In the genomic region with DNA sequence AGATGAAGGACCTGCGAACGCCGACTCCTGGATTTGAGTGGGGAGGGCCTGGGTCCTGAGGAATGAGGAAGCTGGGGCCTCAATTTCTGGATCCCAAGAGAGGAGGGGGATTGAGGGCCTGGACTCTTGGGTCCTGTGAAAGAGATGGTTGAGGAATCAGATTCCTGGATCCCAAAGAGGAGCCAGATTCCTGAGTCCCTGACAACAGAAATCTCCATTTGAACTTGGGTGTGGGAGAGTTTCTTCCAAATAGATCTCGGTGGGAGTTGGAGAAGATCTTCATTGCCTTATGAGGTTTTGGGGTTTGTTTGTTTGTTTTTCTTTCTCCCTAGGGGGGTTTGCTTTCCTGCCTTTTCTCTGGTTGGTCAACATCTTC, we compare ENCODE assay signal across 7 cellular contexts. TPM values are rescaled to one million over a fixed set of nuclear protein-coding genes. Genes with fewer than 3 reads are reported as not detected.
A peak's percentile ranks its signal among the peaks of the same experiment; 100 is the strongest.
DNase-seq lines count a peak whose midpoint lies in the region; ATAC-seq, FAIRE-seq and TF ChIP-seq lines count a peak whose summit lies in the region.

No MANE protein-coding gene starts in this region.

- H3K27me3 ChIP-seq in IMR-90 (ENCODE audit: control insufficient read depth, insufficient read depth, low read length) = no peaks in the 10 kb centered on the region

- dilution Hi-C loops in IMR-90 (cut with HindIII; ENCODE audit: low sequenced_read_pairs, unreplicated experiment) = no loop called here

- no peak for TF ChIP-seq RAD21 in IMR-90 (IDR thresholded peaks at IDR 0.05; ENCODE audit: low read length)

- H3K9me3 Mint-ChIP-seq in activated naive CD8-positive, alpha-beta T cell treated with anti-CD3 and anti-CD28 coated beads, Interleukin-2, amount 50 U/mL, for 24 hours = no peaks in the 10 kb centered on the region

- FAIRE-seq in kidney (lab: Jason Lieb, UNC) = no peak

- H3K9me3 ChIP-seq in IMR-90 (ENCODE audit: control insufficient read depth, insufficient read depth, low read length) (no peaks in the 10 kb centered on the region), kidney (ENCODE audit: control insufficient read depth in 1 of 2, low read length in 2 of 2) (no peaks in the 10 kb centered on the region)

- intact Hi-C loops in IMR-90 (cut with micrococcal nuclease) = no loop called here
- intact Hi-C loops in kidney (cut with DNase I) = no loop called here

- peaks cover 7% of the 10 kb centered on the region; the same call in 1 of the 2 replicates for H3K9me1 ChIP-seq in IMR-90 (ENCODE audit: insufficient read depth, low read length)

- H2BK5ac ChIP-seq in IMR-90 (ENCODE audit: low read depth, low read length, poor library complexity, severe bottlenecking) = no peak overlapping the region

- H3K79me1 ChIP-seq in IMR-90 (ENCODE audit: low read depth in 1 of 2, low read length in 2 of 2) = peaks cover 5 to 50% of the 10 kb centered on the region in 2 experiments; a peak in 3 of 4 replicates

- peaks cover 20% of the 10 kb centered on the region for H3K36me3 Mint-ChIP-seq in activated naive CD8-positive, alpha-beta T cell treated with anti-CD3 and anti-CD28 coated beads, Interleukin-2, amount 50 U/mL, for 24 hours (ENCODE audit: low read depth)

- H2BK120ac ChIP-seq in IMR-90 (ENCODE audit: low read depth, low read length) = no peak overlapping the region

- H3K56ac ChIP-seq in IMR-90 (ENCODE audit: extremely low read depth, insufficient read depth, low read length) = peak overlapping the region; percentile 81; the same call in 1 of the 2 replicates

- no peaks in the 10 kb centered on the region for H4K20me1 ChIP-seq in IMR-90 (ENCODE audit: insufficient read depth, low read length)

- no peaks in the 10 kb centered on the region for H3K27me3 Mint-ChIP-seq in activated naive CD8-positive, alpha-beta T cell treated with anti-CD3 and anti-CD28 coated beads, Interleukin-2, amount 50 U/mL, for 24 hours

- no peak for TF ChIP-seq POLR2A in IMR-90 (IDR thresholded peaks at IDR 0.05; ENCODE audit: low read depth, low read length)

- peak overlapping the region; percentile 81 for H3K4me2 ChIP-seq in IMR-90 (ENCODE audit: low read depth, low read length)

- peak overlapping the region; percentile 85 for H3K9ac ChIP-seq in IMR-90 (ENCODE audit: low read depth, low read length)
- H3K9ac ChIP-seq in kidney (ENCODE audit: low read length in 2 of 2) = peak overlapping the region; percentile 63 to 98

- peak overlapping the region; percentile 78 for H2AK5ac ChIP-seq in IMR-90 (ENCODE audit: low read depth, low read length)

- H2BK15ac ChIP-seq in IMR-90 (ENCODE audit: low read depth, low read length) = no peak overlapping the region

- TF ChIP-seq CTCF in IMR-90 (conservative IDR thresholded peaks at IDR 0.05; ENCODE audit: low read depth, low read length) (no peak), kidney (IDR thresholded peaks at IDR 0.05; ENCODE audit: borderline replicate concordance, extremely low read depth, insufficient read depth) (no peak)

- H3K4me1 Mint-ChIP-seq in activated naive CD8-positive, alpha-beta T cell treated with anti-CD3 and anti-CD28 coated beads, Interleukin-2, amount 50 U/mL, for 24 hours = peaks cover 60% of the 10 kb centered on the region

- no peak for ATAC-seq in IMR-90 (ENCODE audit: low read depth)
- no peak for ATAC-seq in activated naive CD8-positive, alpha-beta T cell treated with anti-CD3 and anti-CD28 coated beads, Interleukin-2, amount 50 U/mL, for 24 hours
- ATAC-seq in GM19455 (IDR thresholded peaks at IDR 0.05; ENCODE audit: unreplicated experiment) = no peak

- H3K18ac ChIP-seq in IMR-90 (ENCODE audit: low read depth, low read length) = no peak overlapping the region

- CTCF ChIA-PET in IMR-90 (lab: Yijun Ruan, JAX) = interaction anchor here (1.4 kb wide), 1 partner anchor 185 kb away, joined by 3 read pairs; no protein-coding TSS in a partner anchor

- H3K4me1 ChIP-seq in IMR-90 (ENCODE audit: control insufficient read depth, insufficient read depth, low read length) (peaks cover 3% of the 10 kb centered on the region; the same call in 1 of the 2 replicates), kidney (ENCODE audit: control insufficient read depth in 1 of 2, insufficient read depth in 1 of 2, low read depth in 1 of 2, low read length in 2 of 2) (peaks cover 9 to 18% of the 10 kb centered on the region in 2 donors)

- no peak overlapping the region for H3K23ac ChIP-seq in IMR-90 (ENCODE audit: low read depth, low read length)

- no TSS peak for BruUV-seq in IMR-90 (replicated peaks; lab: Mats Ljungman, UMichigan)

- in situ Hi-C loops in IMR-90 (cut with MboI; ENCODE audit: low sequenced_read_pairs) = no loop called here

- H3K27ac ChIP-seq in IMR-90 (ENCODE audit: insufficient read depth, low read length) (peak overlapping the region; percentile 69), kidney (ENCODE audit: low read depth in 2 of 2, low read length in 2 of 2) (peak overlapping the region in 1 of 2 donors; percentile 79), substantia nigra (ENCODE audit: low read depth, low read length, poor library complexity, severe bottlenecking) (peak overlapping the region; percentile 72)

- no peak overlapping the region for H4K5ac ChIP-seq in IMR-90 (ENCODE audit: low read depth, low read length)

- H3K4ac ChIP-seq in IMR-90 (ENCODE audit: low read depth, low read length) = peak overlapping the region; percentile 82; the same call in 1 of the 2 replicates

- no peak overlapping the region for H2BK20ac ChIP-seq in IMR-90 (ENCODE audit: low read depth, low read length)

- peak overlapping the region; percentile 97 for H3K4me3 Mint-ChIP-seq in activated naive CD8-positive, alpha-beta T cell treated with anti-CD3 and anti-CD28 coated beads, Interleukin-2, amount 50 U/mL, for 24 hours

- H2AFZ ChIP-seq in IMR-90 (replicated peaks; ENCODE audit: low read length, poor library complexity) = peak overlapping the region; percentile 86

- DNase-seq in IMR-90 (no peak), kidney (no peak), substantia nigra (lab: John Stamatoyannopoulos, UW) (no peak), anterior cingulate cortex (lab: John Stamatoyannopoulos, UW) (no peak), NCI-H2227 (lab: John Stamatoyannopoulos, UW; ENCODE audit: unreplicated experiment) (no peak)
- no peak for DNase-seq in activated naive CD8-positive, alpha-beta T cell treated with anti-CD3 and anti-CD28 coated beads, Interleukin-2, amount 50 U/mL, for 24 hours

- no peak overlapping the region; the same call in 1 of the 2 replicates for H3K14ac ChIP-seq in IMR-90 (replicated peaks; ENCODE audit: low read depth, low read length)

- no peak overlapping the region for H4K91ac ChIP-seq in IMR-90 (ENCODE audit: insufficient read depth, low read depth, low read length)

- H3K4me3 ChIP-seq in IMR-90 (ENCODE audit: insufficient read depth, low read depth, low read length) (peak overlapping the region; percentile 56), kidney (ENCODE audit: low read length in 2 of 2) (peak overlapping the region; percentile 94 to 99)

- H2AK9ac ChIP-seq in IMR-90 (replicated peaks; ENCODE audit: low read depth, low read length, poor library complexity) = peak overlapping the region; percentile 98

- WGBS in IMR-90 (ENCODE audit: extremely low coverage in 2 of 2, insufficient read length in 1 of 2), 2 experiments = 0% methylated on average over 2 of the region's 4 CpGs; no CpG with 5 or more reads in 1 of the 2 experiments

- no peaks in the 10 kb centered on the region for H3K36me3 ChIP-seq in IMR-90 (ENCODE audit: control insufficient read depth, insufficient read depth, low read length)
- H3K36me3 ChIP-seq in kidney (ENCODE audit: control insufficient read depth in 1 of 2, insufficient read depth in 2 of 2, low read length in 2 of 2) = no peaks in the 10 kb centered on the region

- POLR2A ChIA-PET in IMR-90 (lab: Charles Lee; ENCODE audit: unreplicated experiment) = interaction anchor here (0.6 kb wide), 1 partner anchor 42 kb away, joined by 11 read pairs; no protein-coding TSS in a partner anchor

- H3K27ac Mint-ChIP-seq in activated naive CD8-positive, alpha-beta T cell treated with anti-CD3 and anti-CD28 coated beads, Interleukin-2, amount 50 U/mL, for 24 hours = peak overlapping the region; percentile 99

- peak overlapping the region in 1 of 2 experiments; percentile 87; a peak in 1 of 4 replicates for H4K8ac ChIP-seq in IMR-90 (ENCODE audit: low read depth in 2 of 2, low read length in 2 of 2)

TF ChIP-seq in IMR-90, 13 proteins besides CTCF, POLR2A, EP300 and RAD21 (continues in another document):
- TF ChIP-seq RCOR1 (IDR thresholded peaks at IDR 0.05; ENCODE audit: insufficient replicate concordance, low read length) = no peak
- no peak for TF ChIP-seq MAFK (IDR thresholded peaks at IDR 0.05; ENCODE audit: low read depth, low read length)
- TF ChIP-seq BHLHE40 (IDR thresholded peaks at IDR 0.05; ENCODE audit: low read depth, low read length) = no peak

RNA-seq across cellular contexts. Expression of gene PSENEN, which starts 0.6 kb away (rescaled TPM):
- total RNA-seq in IMR-90 (2012; rRNA removed) (8.6 and 9.0 TPM in 2 replicates), kidney (84.0 TPM)
- polyA plus RNA-seq in IMR-90 (2012; rRNA removed) (47.0 and 59.1 TPM in 2 replicates), kidney (ENCODE audit: insufficient read depth, low read depth, low replicate concordance) (185 TPM)
- polyA plus RNA-seq in IMR-90 (2012; cell fraction: cytosol; rRNA removed) = 37.3 and 47.2 TPM in 2 replicates
- 8.1 and 11.5 TPM in 2 replicates for polyA plus RNA-seq in IMR-90 (2012; cell fraction: nucleus; rRNA removed; ENCODE audit: low replicate concordance)

RNA-seq across cellular contexts. Expression of gene U2AF1L4, which starts 0.9 kb away (rescaled TPM):
- 6.1 and 8.1 TPM in 2 replicates for total RNA-seq in IMR-90 (2012; rRNA removed)
- polyA plus RNA-seq in IMR-90 (2012; rRNA removed) = 15.0 and 15.6 TPM in 2 replicates
- polyA plus RNA-seq in IMR-90 (2012; cell fraction: cytosol; rRNA removed) = 10.4 and 13.4 TPM in 2 replicates
- 55.1 and 76.6 TPM in 2 replicates for polyA plus RNA-seq in IMR-90 (2012; cell fraction: nucleus; rRNA removed; ENCODE audit: low replicate concordance)
- 27.4 TPM for total RNA-seq in kidney
- 47.7 TPM for polyA plus RNA-seq in kidney (ENCODE audit: insufficient read depth, low read depth, low replicate concordance)

RNA-seq across cellular contexts. Expression of gene LIN37, which starts 2.3 kb away (rescaled TPM):
- total RNA-seq in IMR-90 (2012; rRNA removed) = 12.7 and 12.8 TPM in 2 replicates
- polyA plus RNA-seq in IMR-90 (2012; rRNA removed) = 17.2 and 23.1 TPM in 2 replicates
- polyA plus RNA-seq in IMR-90 (2012; cell fraction: cytosol; rRNA removed) = 23.5 and 32.0 TPM in 2 replicates
- polyA plus RNA-seq in IMR-90 (2012; cell fraction: nucleus; rRNA removed; ENCODE audit: low replicate concordance) = 62.1 and 105 TPM in 2 replicates
- 11.2 TPM for total RNA-seq in kidney
- 11.4 TPM for polyA plus RNA-seq in kidney (ENCODE audit: insufficient read depth, low read depth, low replicate concordance)

RNA-seq across cellular contexts. Expression of gene IGFLR1, which starts 3.8 kb away (rescaled TPM):
- total RNA-seq in IMR-90 (2012; rRNA removed) (0.72 and 2.8 TPM in 2 replicates), kidney (22.3 TPM)
- polyA plus RNA-seq in IMR-90 (2012; rRNA removed) (2.7 and 3.8 TPM in 2 replicates), kidney (ENCODE audit: insufficient read depth, low read depth, low replicate concordance) (26.0 TPM)
- polyA plus RNA-seq in IMR-90 (2012; cell fraction: cytosol; rRNA removed) = 3.1 and 4.5 TPM in 2 replicates
- polyA plus RNA-seq in IMR-90 (2012; cell fraction: nucleus; rRNA removed; ENCODE audit: low replicate concordance) = 2.2 and 6.4 TPM in 2 replicates

RNA-seq across cellular contexts. Expression of gene HSPB6, which starts 10.8 kb away (rescaled TPM):
- total RNA-seq in IMR-90 (2012; rRNA removed) (5.7 and 6.9 TPM in 2 replicates), kidney (64.3 TPM)
- polyA plus RNA-seq in IMR-90 (2012; rRNA removed) (188 and 206 TPM in 2 replicates), kidney (ENCODE audit: insufficient read depth, low read depth, low replicate concordance) (53.1 TPM)
- polyA plus RNA-seq in IMR-90 (2012; cell fraction: cytosol; rRNA removed) = 289 and 477 TPM in 2 replicates
- 108 and 164 TPM in 2 replicates for polyA plus RNA-seq in IMR-90 (2012; cell fraction: nucleus; rRNA removed; ENCODE audit: low replicate concordance)
